Comparison of ENCODE assay signal across 1 cellular context in genomic region chr2:38149533-38149932, GRCh38.
TF ChIP-seq lines count a peak whose summit lies in the region.

No MANE protein-coding gene starts in this region.

TF ChIP-seq in IMR-90, 13 proteins besides CTCF, POLR2A, EP300 and RAD21 (continued from another document):
- TF ChIP-seq, protein P1, sequence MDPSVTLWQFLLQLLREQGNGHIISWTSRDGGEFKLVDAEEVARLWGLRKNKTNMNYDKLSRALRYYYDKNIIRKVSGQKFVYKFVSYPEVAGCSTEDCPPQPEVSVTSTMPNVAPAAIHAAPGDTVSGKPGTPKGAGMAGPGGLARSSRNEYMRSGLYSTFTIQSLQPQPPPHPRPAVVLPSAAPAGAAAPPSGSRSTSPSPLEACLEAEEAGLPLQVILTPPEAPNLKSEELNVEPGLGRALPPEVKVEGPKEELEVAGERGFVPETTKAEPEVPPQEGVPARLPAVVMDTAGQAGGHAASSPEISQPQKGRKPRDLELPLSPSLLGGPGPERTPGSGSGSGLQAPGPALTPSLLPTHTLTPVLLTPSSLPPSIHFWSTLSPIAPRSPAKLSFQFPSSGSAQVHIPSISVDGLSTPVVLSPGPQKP (IDR thresholded peaks at IDR 0.05; ENCODE audit: borderline replicate concordance, low read depth, low read length): no peak
- no peak for TF ChIP-seq SMC3 (IDR thresholded peaks at IDR 0.05; ENCODE audit: low read depth, low read length)
- no peak for TF ChIP-seq CEBPB (IDR thresholded peaks at IDR 0.05; ENCODE audit: low read depth, low read length)
- TF ChIP-seq NFE2L2 (IDR thresholded peaks at IDR 0.05; ENCODE audit: low read depth, low read length): no peak
- TF ChIP-seq FOS (IDR thresholded peaks at IDR 0.05; ENCODE audit: low read depth, low read length): no peak
- no peak for TF ChIP-seq MAZ (IDR thresholded peaks at IDR 0.05; ENCODE audit: borderline replicate concordance, low read depth, low read length)
- no peak for TF ChIP-seq RFX5 (IDR thresholded peaks at IDR 0.05; ENCODE audit: low read depth, low read length)
- TF ChIP-seq, protein P2, sequence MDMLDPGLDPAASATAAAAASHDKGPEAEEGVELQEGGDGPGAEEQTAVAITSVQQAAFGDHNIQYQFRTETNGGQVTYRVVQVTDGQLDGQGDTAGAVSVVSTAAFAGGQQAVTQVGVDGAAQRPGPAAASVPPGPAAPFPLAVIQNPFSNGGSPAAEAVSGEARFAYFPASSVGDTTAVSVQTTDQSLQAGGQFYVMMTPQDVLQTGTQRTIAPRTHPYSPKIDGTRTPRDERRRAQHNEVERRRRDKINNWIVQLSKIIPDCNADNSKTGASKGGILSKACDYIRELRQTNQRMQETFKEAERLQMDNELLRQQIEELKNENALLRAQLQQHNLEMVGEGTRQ (IDR thresholded peaks at IDR 0.05; ENCODE audit: low read depth, low read length): no peak
- no peak for TF ChIP-seq BHLHE40 (IDR thresholded peaks at IDR 0.05; ENCODE audit: low read depth, low read length)
